ENCODE assay signal across 1 cellular context in the genomic region with DNA sequence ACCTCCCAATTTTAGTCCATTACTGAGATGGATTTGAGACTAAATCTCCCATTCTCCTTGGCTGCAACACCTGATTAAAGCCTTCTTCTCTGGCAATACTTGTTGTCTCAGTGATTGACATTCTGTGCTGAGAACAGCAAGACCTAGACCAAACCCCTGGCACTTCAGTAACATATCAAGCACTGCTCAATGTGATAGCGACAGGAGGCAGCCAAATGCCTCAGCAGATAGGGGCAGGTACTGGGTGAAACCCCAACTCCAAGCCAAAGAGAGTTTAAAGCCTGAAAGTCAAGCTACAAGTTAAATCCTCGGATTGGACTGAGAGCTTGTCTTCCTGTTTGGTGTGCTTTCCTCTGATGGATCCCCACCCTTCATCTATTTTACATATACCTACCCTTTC.
TF ChIP-seq lines count a peak whose summit lies in the region.

No MANE protein-coding gene starts in this region.

TF ChIP-seq in HepG2, 621 proteins besides CTCF, POLR2A, EP300 and RAD21:
- TF ChIP-seq CSRNP2 (CRISPR knock-in tag; conservative IDR thresholded peaks at IDR 0.05; ENCODE audit: low read depth) (no peak), ZNF124 (CRISPR knock-in tag; IDR thresholded peaks at IDR 0.05) (0 out of 2 replicates have a peak, but pooled peaks have one; percentile 42)
